ENCODE assay signal across 8 cellular contexts in the genomic region with DNA sequence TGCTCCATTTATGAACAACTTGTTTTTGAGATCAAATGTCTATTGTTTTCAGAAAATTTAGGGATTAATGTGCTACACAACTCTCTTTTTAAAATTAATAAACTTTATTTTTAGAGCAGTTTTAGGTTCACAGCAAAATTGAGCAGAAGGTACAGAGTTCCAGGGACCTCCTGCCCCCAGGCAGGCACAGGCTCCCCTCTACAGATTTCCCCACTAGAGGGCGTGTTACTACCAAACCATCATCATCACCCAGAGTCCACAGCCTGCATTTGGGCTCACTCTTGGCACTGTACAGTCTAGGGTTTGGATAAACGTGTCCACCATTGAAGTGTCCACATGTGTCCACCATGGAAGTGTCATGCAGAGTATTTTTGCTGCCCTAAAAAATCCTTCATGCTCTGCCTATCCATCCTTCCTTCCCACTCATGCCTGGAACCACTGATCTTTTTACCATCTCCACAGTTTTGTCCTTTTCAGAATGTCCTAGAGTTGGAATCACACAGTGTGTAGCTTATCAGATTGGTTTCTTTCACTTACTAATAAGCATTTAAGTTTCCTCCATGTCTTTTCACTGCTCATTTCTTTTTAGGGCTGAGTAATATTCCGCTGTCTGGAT.
DNase-seq lines count a peak whose midpoint lies in the region; ATAC-seq and TF ChIP-seq lines count a peak whose summit lies in the region.

No MANE protein-coding gene starts in this region.

- no peak overlapping the region for H3K4me3 ChIP-seq in HEK293 (ENCODE audit: low read depth, low read length)
- no peak overlapping the region for H3K4me3 ChIP-seq in OCI-LY7 (ENCODE audit: low read depth, low read length, poor library complexity, severe bottlenecking)

- H3K36me3 ChIP-seq in HEK293 (ENCODE audit: control insufficient read depth in 2 of 2, insufficient read depth in 1 of 2, low read length in 2 of 2) (no peaks in the 10 kb centered on the region), OCI-LY7 (ENCODE audit: insufficient read depth, low read length) (no peaks in the 10 kb centered on the region)

- H3K27ac ChIP-seq in HEK293 (ENCODE audit: extremely low read depth, low read depth, low read length), result no peak overlapping the region
- H3K27ac ChIP-seq in OCI-LY7 (ENCODE audit: low read depth, low read length, poor library complexity, severe bottlenecking), result no peak overlapping the region

- H3K36me3 Mint-ChIP-seq in activated naive CD8-positive, alpha-beta T cell treated with anti-CD3 and anti-CD28 coated beads, Interleukin-2, amount 50 U/mL, for 24 hours (ENCODE audit: low read depth), result peaks cover 2% of the 10 kb centered on the region

- no peaks in the 10 kb centered on the region for H4K20me1 ChIP-seq in OCI-LY7 (ENCODE audit: insufficient read depth, low read length)

- H3K4me2 ChIP-seq in OCI-LY7 (ENCODE audit: low read length), result no peak overlapping the region

- TF ChIP-seq CTCF in HEK293 (tag by site-specific recombination; IDR thresholded peaks at IDR 0.05), result no peak
- peak; percentile 96 for TF ChIP-seq CTCF in OCI-LY7 (conservative IDR thresholded peaks at IDR 0.05; ENCODE audit: low read length)

- intact Hi-C loops in OCI-LY7 (cut with micrococcal nuclease; ENCODE audit: unreplicated experiment), result loop anchor here (1.0 kb wide), 1 partner anchor 279 kb away; no protein-coding TSS in a partner anchor

- peaks cover 24% of the 10 kb centered on the region for H3K27me3 Mint-ChIP-seq in activated naive CD8-positive, alpha-beta T cell treated with anti-CD3 and anti-CD28 coated beads, Interleukin-2, amount 50 U/mL, for 24 hours

- peaks cover 8% of the 10 kb centered on the region; the same call in 1 of the 2 replicates for H3K9me3 ChIP-seq in HEK293 (ENCODE audit: control insufficient read depth, insufficient read depth, low read depth, low read length)
- H3K9me3 ChIP-seq in OCI-LY7 (ENCODE audit: low read length), result peaks cover 16% of the 10 kb centered on the region

- no peak overlapping the region for H2AFZ ChIP-seq in OCI-LY7 (ENCODE audit: low read length)

- H3K4me1 ChIP-seq in HEK293 (ENCODE audit: control insufficient read depth, insufficient read depth, low read length), result no peaks in the 10 kb centered on the region
- no peaks in the 10 kb centered on the region for H3K4me1 ChIP-seq in OCI-LY7 (ENCODE audit: insufficient read depth, low read length, poor library complexity, severe bottlenecking)

- peaks cover 11% of the 10 kb centered on the region for H3K9me3 Mint-ChIP-seq in activated naive CD8-positive, alpha-beta T cell treated with anti-CD3 and anti-CD28 coated beads, Interleukin-2, amount 50 U/mL, for 24 hours

- peak; percentile 75 for ATAC-seq in activated naive CD8-positive, alpha-beta T cell treated with anti-CD3 and anti-CD28 coated beads, Interleukin-2, amount 50 U/mL, for 24 hours
- ATAC-seq in GM21576 (IDR thresholded peaks at IDR 0.05; ENCODE audit: unreplicated experiment), result no peak

- no TSS peak for BruUV-seq in OCI-LY7 (replicated peaks; lab: Mats Ljungman, UMichigan)

- CTCF ChIA-PET in HEK293 (lab: Yijun Ruan, JAX), result interaction anchor here (0.6 to 2.3 kb wide), 7 partner anchors 9 to 57 kb away, joined by 3 to 7 read pairs (median 3); no protein-coding TSS in a partner anchor
- CTCF ChIA-PET in OCI-LY7 (lab: Charles Lee; ENCODE audit: unreplicated experiment), result interaction anchor here (0.6 kb wide), 1 partner anchor 26 kb away, joined by 3 read pairs; no protein-coding TSS in a partner anchor

- POLR2A ChIA-PET in HEK293 (lab: Yijun Ruan, JAX) (no interaction called here), OCI-LY7 (lab: Charles Lee) (no interaction called here)

- DNase-seq in NCI-H2081 (lab: John Stamatoyannopoulos, UW) (peak; percentile 18 to 35), NCI-H2081 treated with DMSO at 0.1 percent for 48 hours (lab: John Stamatoyannopoulos, UW) (no peak), OCI-LY7 (ENCODE audit: low spot score) (peak; percentile 68), kidney tubule cell (ENCODE audit: low spot score) (peak; percentile 27), NCI-H2227 (lab: John Stamatoyannopoulos, UW; ENCODE audit: unreplicated experiment) (no peak)
- peak; percentile 46 for DNase-seq in activated naive CD8-positive, alpha-beta T cell treated with anti-CD3 and anti-CD28 coated beads, Interleukin-2, amount 50 U/mL, for 24 hours

- no peaks in the 10 kb centered on the region for H3K4me1 Mint-ChIP-seq in activated naive CD8-positive, alpha-beta T cell treated with anti-CD3 and anti-CD28 coated beads, Interleukin-2, amount 50 U/mL, for 24 hours

- H3K4me3 Mint-ChIP-seq in activated naive CD8-positive, alpha-beta T cell treated with anti-CD3 and anti-CD28 coated beads, Interleukin-2, amount 50 U/mL, for 24 hours, result no peak overlapping the region

- H3K9me2 ChIP-seq in OCI-LY7 (ENCODE audit: insufficient read depth, low read length), result no peaks in the 10 kb centered on the region

- H3K79me2 ChIP-seq in OCI-LY7 (ENCODE audit: insufficient read depth, low read depth, low read length), result no peaks in the 10 kb centered on the region

- no peak overlapping the region for H3K27ac Mint-ChIP-seq in activated naive CD8-positive, alpha-beta T cell treated with anti-CD3 and anti-CD28 coated beads, Interleukin-2, amount 50 U/mL, for 24 hours

TF ChIP-seq in HEK293, 187 proteins besides CTCF, POLR2A, EP300 and RAD21:
- peak; percentile 63 for TF ChIP-seq ZNF146 (tag by site-specific recombination; IDR thresholded peaks at IDR 0.05)
- TF ChIP-seq, protein P1, sequence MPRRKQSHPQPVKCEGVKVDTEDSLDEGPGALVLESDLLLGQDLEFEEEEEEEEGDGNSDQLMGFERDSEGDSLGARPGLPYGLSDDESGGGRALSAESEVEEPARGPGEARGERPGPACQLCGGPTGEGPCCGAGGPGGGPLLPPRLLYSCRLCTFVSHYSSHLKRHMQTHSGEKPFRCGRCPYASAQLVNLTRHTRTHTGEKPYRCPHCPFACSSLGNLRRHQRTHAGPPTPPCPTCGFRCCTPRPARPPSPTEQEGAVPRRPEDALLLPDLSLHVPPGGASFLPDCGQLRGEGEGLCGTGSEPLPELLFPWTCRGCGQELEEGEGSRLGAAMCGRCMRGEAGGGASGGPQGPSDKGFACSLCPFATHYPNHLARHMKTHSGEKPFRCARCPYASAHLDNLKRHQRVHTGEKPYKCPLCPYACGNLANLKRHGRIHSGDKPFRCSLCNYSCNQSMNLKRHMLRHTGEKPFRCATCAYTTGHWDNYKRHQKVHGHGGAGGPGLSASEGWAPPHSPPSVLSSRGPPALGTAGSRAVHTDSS (tag by site-specific recombination; IDR thresholded peaks at IDR 0.05), result peak; percentile 68
- TF ChIP-seq ZNF654 (tag by site-specific recombination; IDR thresholded peaks at IDR 0.05; ENCODE audit: low read depth), result peak; percentile 86
- no peak for TF ChIP-seq ZNF660 (tag by site-specific recombination; IDR thresholded peaks at IDR 0.05)
- peak; percentile 79 for TF ChIP-seq ZNF600 (tag by site-specific recombination; IDR thresholded peaks at IDR 0.05)
- peak; percentile 7; the same call in 1 of the 2 replicates for TF ChIP-seq ZNF585B (tag by site-specific recombination; IDR thresholded peaks at IDR 0.05)
- no peak for TF ChIP-seq SP7 (tag by site-specific recombination; IDR thresholded peaks at IDR 0.05)

Comparison
In these comparisons a context has a peak if more than half of its experiments do, and no peak if none do; other contexts are left out.
1. DNase-seq: peak in NCI-H2081 (2 of 2), OCI-LY7 (single experiment), activated naive CD8-positive, alpha-beta T cell treated with anti-CD3 and anti-CD28 coated beads, Interleukin-2, amount 50 U/mL, for 24 hours (single experiment) and kidney tubule cell (single experiment); none in NCI-H2081 treated with DMSO at 0.1 percent for 48 hours (single experiment) and NCI-H2227 (single experiment).